In genomic region chr20:61918548-61918947, GRCh38 we compare ENCODE assay signal across 1 cellular context.
TF ChIP-seq lines count a peak whose summit lies in the region.

No MANE protein-coding gene starts in this region.

TF ChIP-seq in WTC11, 78 proteins besides CTCF, POLR2A, EP300 and RAD21 (continued from another document):
- TF ChIP-seq, protein P1, sequence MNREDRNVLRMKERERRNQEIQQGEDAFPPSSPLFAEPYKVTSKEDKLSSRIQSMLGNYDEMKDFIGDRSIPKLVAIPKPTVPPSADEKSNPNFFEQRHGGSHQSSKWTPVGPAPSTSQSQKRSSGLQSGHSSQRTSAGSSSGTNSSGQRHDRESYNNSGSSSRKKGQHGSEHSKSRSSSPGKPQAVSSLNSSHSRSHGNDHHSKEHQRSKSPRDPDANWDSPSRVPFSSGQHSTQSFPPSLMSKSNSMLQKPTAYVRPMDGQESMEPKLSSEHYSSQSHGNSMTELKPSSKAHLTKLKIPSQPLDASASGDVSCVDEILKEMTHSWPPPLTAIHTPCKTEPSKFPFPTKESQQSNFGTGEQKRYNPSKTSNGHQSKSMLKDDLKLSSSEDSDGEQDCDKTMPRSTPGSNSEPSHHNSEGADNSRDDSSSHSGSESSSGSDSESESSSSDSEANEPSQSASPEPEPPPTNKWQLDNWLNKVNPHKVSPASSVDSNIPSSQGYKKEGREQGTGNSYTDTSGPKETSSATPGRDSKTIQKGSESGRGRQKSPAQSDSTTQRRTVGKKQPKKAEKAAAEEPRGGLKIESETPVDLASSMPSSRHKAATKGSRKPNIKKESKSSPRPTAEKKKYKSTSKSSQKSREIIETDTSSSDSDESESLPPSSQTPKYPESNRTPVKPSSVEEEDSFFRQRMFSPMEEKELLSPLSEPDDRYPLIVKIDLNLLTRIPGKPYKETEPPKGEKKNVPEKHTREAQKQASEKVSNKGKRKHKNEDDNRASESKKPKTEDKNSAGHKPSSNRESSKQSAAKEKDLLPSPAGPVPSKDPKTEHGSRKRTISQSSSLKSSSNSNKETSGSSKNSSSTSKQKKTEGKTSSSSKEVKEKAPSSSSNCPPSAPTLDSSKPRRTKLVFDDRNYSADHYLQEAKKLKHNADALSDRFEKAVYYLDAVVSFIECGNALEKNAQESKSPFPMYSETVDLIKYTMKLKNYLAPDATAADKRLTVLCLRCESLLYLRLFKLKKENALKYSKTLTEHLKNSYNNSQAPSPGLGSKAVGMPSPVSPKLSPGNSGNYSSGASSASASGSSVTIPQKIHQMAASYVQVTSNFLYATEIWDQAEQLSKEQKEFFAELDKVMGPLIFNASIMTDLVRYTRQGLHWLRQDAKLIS (CRISPR knock-in tag; IDR thresholded peaks at IDR 0.05; ENCODE audit: borderline replicate concordance) = no peak
- TF ChIP-seq, protein P2, sequence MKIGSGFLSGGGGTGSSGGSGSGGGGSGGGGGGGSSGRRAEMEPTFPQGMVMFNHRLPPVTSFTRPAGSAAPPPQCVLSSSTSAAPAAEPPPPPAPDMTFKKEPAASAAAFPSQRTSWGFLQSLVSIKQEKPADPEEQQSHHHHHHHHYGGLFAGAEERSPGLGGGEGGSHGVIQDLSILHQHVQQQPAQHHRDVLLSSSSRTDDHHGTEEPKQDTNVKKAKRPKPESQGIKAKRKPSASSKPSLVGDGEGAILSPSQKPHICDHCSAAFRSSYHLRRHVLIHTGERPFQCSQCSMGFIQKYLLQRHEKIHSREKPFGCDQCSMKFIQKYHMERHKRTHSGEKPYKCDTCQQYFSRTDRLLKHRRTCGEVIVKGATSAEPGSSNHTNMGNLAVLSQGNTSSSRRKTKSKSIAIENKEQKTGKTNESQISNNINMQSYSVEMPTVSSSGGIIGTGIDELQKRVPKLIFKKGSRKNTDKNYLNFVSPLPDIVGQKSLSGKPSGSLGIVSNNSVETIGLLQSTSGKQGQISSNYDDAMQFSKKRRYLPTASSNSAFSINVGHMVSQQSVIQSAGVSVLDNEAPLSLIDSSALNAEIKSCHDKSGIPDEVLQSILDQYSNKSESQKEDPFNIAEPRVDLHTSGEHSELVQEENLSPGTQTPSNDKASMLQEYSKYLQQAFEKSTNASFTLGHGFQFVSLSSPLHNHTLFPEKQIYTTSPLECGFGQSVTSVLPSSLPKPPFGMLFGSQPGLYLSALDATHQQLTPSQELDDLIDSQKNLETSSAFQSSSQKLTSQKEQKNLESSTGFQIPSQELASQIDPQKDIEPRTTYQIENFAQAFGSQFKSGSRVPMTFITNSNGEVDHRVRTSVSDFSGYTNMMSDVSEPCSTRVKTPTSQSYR (CRISPR knock-in tag; IDR thresholded peaks at IDR 0.05) = no peak
